Comparison of ENCODE assay signal across 11 cellular contexts in genomic region chr10:84563868-84564267, GRCh38.
DNase-seq lines count a peak whose midpoint lies in the region; ATAC-seq lines count a peak whose summit lies in the region.
"Had no signal": no experiment of that assay in that cellular context is flagged by ENCODE, and none has a peak within 500 bp of the region (broad histone marks: within the 10 kb centered on the region; RNA-seq: fewer than 3 reads in every experiment).

No MANE protein-coding gene starts in this region.

- CTCF ChIA-PET in T-cell (lab: Charles Lee), result no interaction called here

- no peak overlapping the region for H3K27ac Mint-ChIP-seq in stimulated activated memory B cell treated with anti-CD40 and anti-IgM and Interleukin-4, amounts not matched to agents 10 μg/mL and 1 μg/mL and 100 μg/mL, for 72 hours
- H3K27ac Mint-ChIP-seq in T-cell, result no peak overlapping the region
- H3K27ac Mint-ChIP-seq: stimulated activated effector memory CD8-positive, alpha-beta T cell treated with anti-CD3 and anti-CD28 coated beads, Interleukin-12 subunit alpha, Interleukin-12 subunit beta, amount 100 ng/mL, for 72 hours had no signal

- ATAC-seq in GM19438 (IDR thresholded peaks at IDR 0.05; ENCODE audit: low read depth, unreplicated experiment) (peak; percentile 51), HG02759 (IDR thresholded peaks at IDR 0.05; ENCODE audit: unreplicated experiment) (peak; percentile 57), T-cell (replicated peaks in 1 of 4) (no peak)
- ATAC-seq in stimulated activated memory B cell treated with anti-CD40 and anti-IgM and Interleukin-4, amounts not matched to agents 10 μg/mL and 1 μg/mL and 100 μg/mL, for 72 hours, result peak; percentile 24
- ATAC-seq: stimulated activated effector memory CD8-positive, alpha-beta T cell treated with anti-CD3 and anti-CD28 coated beads, Interleukin-12 subunit alpha, Interleukin-12 subunit beta, amount 100 ng/mL, for 72 hours had no signal

- no peak overlapping the region for H3K4me3 ChIP-seq in Jurkat, Clone E6-1 (ENCODE audit: low read length)
- H3K4me3 ChIP-seq: Peyer's patch had no signal

- peaks cover 15% of the 10 kb centered on the region for H3K4me1 Mint-ChIP-seq in stimulated activated memory B cell treated with anti-CD40 and anti-IgM and Interleukin-4, amounts not matched to agents 10 μg/mL and 1 μg/mL and 100 μg/mL, for 72 hours
- peaks cover 0 to 4% (median 2%) of the 10 kb centered on the region in 3 donors for H3K4me1 Mint-ChIP-seq in T-cell
- H3K4me1 Mint-ChIP-seq: neural crest cell; stimulated activated effector memory CD8-positive, alpha-beta T cell treated with anti-CD3 and anti-CD28 coated beads, Interleukin-12 subunit alpha, Interleukin-12 subunit beta, amount 100 ng/mL, for 72 hours had no signal

- peak; percentile 62 for DNase-seq in Jurkat, Clone E6-1 (ENCODE audit: low read depth, low spot score)
- DNase-seq in DMS153 (lab: John Stamatoyannopoulos, UW) (no peak), T-cell (no peak)
- DNase-seq in activated CD8-positive, alpha-beta memory T cell treated with anti-CD3 and anti-CD28 coated beads, Interleukin-2, amount 50 U/mL, for 48 hours, result no peak
- DNase-seq: caudate nucleus, Peyer's patch had no signal

- POLR2A ChIA-PET in T-cell (lab: Charles Lee), result interaction anchor here in 1 of 2 donors (0.6 kb wide), 1 partner anchor 341 kb away, joined by 4 read pairs; no protein-coding TSS in a partner anchor

- H3K27me3 Mint-ChIP-seq in stimulated activated memory B cell treated with anti-CD40 and anti-IgM and Interleukin-4, amounts not matched to agents 10 μg/mL and 1 μg/mL and 100 μg/mL, for 72 hours, result peaks cover 76% of the 10 kb centered on the region
- H3K27me3 Mint-ChIP-seq in T-cell, result peaks cover 41% of the 10 kb centered on the region in 2 donors

- no peak overlapping the region for H3K4me3 Mint-ChIP-seq in stimulated activated memory B cell treated with anti-CD40 and anti-IgM and Interleukin-4, amounts not matched to agents 10 μg/mL and 1 μg/mL and 100 μg/mL, for 72 hours
- H3K4me3 Mint-ChIP-seq in T-cell, result no peak overlapping the region
- H3K4me3 Mint-ChIP-seq: neural crest cell; stimulated activated effector memory CD8-positive, alpha-beta T cell treated with anti-CD3 and anti-CD28 coated beads, Interleukin-12 subunit alpha, Interleukin-12 subunit beta, amount 100 ng/mL, for 72 hours had no signal

- H3K9me3 Mint-ChIP-seq in stimulated activated memory B cell treated with anti-CD40 and anti-IgM and Interleukin-4, amounts not matched to agents 10 μg/mL and 1 μg/mL and 100 μg/mL, for 72 hours, result no peaks in the 10 kb centered on the region
- no peaks in the 10 kb centered on the region for H3K9me3 Mint-ChIP-seq in T-cell
- H3K9me3 Mint-ChIP-seq: neural crest cell; stimulated activated effector memory CD8-positive, alpha-beta T cell treated with anti-CD3 and anti-CD28 coated beads, Interleukin-12 subunit alpha, Interleukin-12 subunit beta, amount 100 ng/mL, for 72 hours had no signal

- H3K36me3 Mint-ChIP-seq in stimulated activated memory B cell treated with anti-CD40 and anti-IgM and Interleukin-4, amounts not matched to agents 10 μg/mL and 1 μg/mL and 100 μg/mL, for 72 hours, result no peaks in the 10 kb centered on the region
- H3K36me3 Mint-ChIP-seq in T-cell, result no peaks in the 10 kb centered on the region
- H3K36me3 Mint-ChIP-seq: stimulated activated effector memory CD8-positive, alpha-beta T cell treated with anti-CD3 and anti-CD28 coated beads, Interleukin-12 subunit alpha, Interleukin-12 subunit beta, amount 100 ng/mL, for 72 hours had no signal

Comparison
In these comparisons a context has a peak if more than half of its experiments do, and no peak if none do; other contexts are left out.
1. ATAC-seq: peak in GM19438 (single experiment), HG02759 (single experiment) and stimulated activated memory B cell treated with anti-CD40 and anti-IgM and Interleukin-4, amounts not matched to agents 10 μg/mL and 1 μg/mL and 100 μg/mL, for 72 hours (single experiment); none in T-cell (0 of 4).